Comparison of ENCODE assay signal across 8 cellular contexts in the genomic region with DNA sequence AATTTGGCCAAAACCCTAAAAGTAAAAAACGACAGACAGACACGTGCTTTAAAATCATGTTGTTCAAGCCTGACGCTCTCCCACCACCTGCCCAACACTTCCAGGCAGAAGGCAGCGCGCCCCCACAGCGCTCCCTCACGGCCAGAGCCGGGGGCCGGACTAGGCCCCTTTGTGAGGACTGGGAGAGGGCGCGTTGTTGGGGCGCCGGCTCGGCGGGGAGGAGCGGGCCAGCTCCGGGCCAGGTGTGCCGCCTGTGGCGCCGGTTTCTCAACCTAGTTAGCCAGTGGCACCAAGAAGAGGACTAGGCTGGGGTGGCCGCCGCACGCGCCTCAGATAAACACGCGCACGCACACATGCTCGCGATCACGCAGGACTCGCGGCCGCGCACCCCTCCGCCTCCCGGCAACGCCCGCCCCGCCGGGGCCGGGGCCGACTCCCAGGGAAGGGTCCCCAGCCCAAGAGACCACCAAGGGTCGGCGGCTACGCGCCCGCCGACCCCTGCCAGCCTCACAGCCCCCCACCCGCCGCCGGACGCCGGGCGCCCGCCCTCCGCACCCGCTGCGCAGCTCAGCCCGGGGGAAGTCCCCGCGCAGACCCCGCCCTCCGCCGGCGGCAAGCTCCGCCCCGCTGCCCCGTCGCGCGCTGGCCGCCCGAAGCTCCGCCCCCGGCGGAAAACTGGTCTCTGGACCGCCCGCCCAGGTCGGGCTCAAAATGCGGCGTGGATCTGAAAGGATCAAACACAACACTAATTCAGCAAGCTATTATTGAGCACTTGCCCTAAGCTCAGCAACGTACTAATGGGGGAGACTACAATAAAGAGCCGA. TPM values are rescaled to one million over a fixed set of nuclear protein-coding genes. Genes with fewer than 3 reads are reported as not detected.
DNase-seq lines count a peak whose midpoint lies in the region; ATAC-seq, FAIRE-seq and TF ChIP-seq lines count a peak whose summit lies in the region.

A gene (minus strand): TSS at position 584 of the 824 bp plus-strand sequence.

- peak; percentile 71 for DNase-seq in AG10803 (ENCODE audit: low read depth)
- peak; percentile 83 for DNase-seq in NCI-H345 (lab: John Stamatoyannopoulos, UW)
- peak; percentile 95 for DNase-seq in activated CD4-positive, CD25-positive, alpha-beta regulatory T cell treated with anti-CD3 and anti-CD28 coated beads, Interleukin-2, amount 50 U/mL, for 72 hours
- peak; percentile 85 to 91 for DNase-seq in central memory CD8-positive, alpha-beta T cell (ENCODE audit: low spot score in 2 of 2)
- DNase-seq in kidney, result peak; percentile 96
- DNase-seq in stimulated activated CD4-positive, alpha-beta T cell treated with anti-CD3 and anti-CD28 coated beads, Interleukin-15, amount 100 ng/mL, for 1 hour (ENCODE audit: low read depth in 1 of 2, low spot score in 1 of 2), result peak; percentile 86 to 92

- peaks cover 0 to 8% of the 10 kb centered on the region in 2 donors for H3K4me1 ChIP-seq in kidney (ENCODE audit: control insufficient read depth in 1 of 2, insufficient read depth in 1 of 2, low read depth in 1 of 2, low read length in 2 of 2)

- peaks cover 0 to 4% of the 10 kb centered on the region in 2 donors for H3K36me3 ChIP-seq in kidney (ENCODE audit: control insufficient read depth in 1 of 2, insufficient read depth in 2 of 2, low read length in 2 of 2)

- peak; percentile 89 for ATAC-seq in GM18907 (IDR thresholded peaks at IDR 0.05; ENCODE audit: unreplicated experiment)
- peak; percentile 82 for ATAC-seq in HG03139 (IDR thresholded peaks at IDR 0.05; ENCODE audit: unreplicated experiment)
- ATAC-seq in central memory CD8-positive, alpha-beta T cell (replicated peaks; ENCODE audit: extremely low read depth, poor library complexity, severe bottlenecking), result peak; percentile 89

- H3K4me1 Mint-ChIP-seq in central memory CD8-positive, alpha-beta T cell, result peaks cover 21% of the 10 kb centered on the region

- peak; percentile 34 for TF ChIP-seq CTCF in AG10803 (conservative IDR thresholded peaks at IDR 0.05; ENCODE audit: low read length)
- no peak for TF ChIP-seq CTCF in kidney (IDR thresholded peaks at IDR 0.05; ENCODE audit: borderline replicate concordance, extremely low read depth, insufficient read depth)

- intact Hi-C loops in kidney (cut with DNase I), result no loop called here

- H3K4me3 ChIP-seq in AG10803 (ENCODE audit: low read length) (peak within 1 kb of the TSS; percentile 65), kidney (ENCODE audit: low read length in 2 of 2) (peak within 1 kb of the TSS; percentile 65 to 77)

- no peaks in the 10 kb centered on the region for H3K9me3 Mint-ChIP-seq in central memory CD8-positive, alpha-beta T cell

- FAIRE-seq in kidney (lab: Jason Lieb, UNC), result no peak

- peak within 1 kb of the TSS; percentile 87 for H3K4me3 Mint-ChIP-seq in central memory CD8-positive, alpha-beta T cell

- H3K27ac ChIP-seq in kidney (ENCODE audit: low read depth in 2 of 2, low read length in 2 of 2), result peak within 1 kb of the TSS; percentile 75 to 90

- peaks cover 10% of the 10 kb centered on the region for H3K36me3 Mint-ChIP-seq in central memory CD8-positive, alpha-beta T cell (ENCODE audit: insufficient read depth)

- no peaks in the 10 kb centered on the region for H3K9me3 ChIP-seq in kidney (ENCODE audit: control insufficient read depth in 1 of 2, low read length in 2 of 2)

- H3K27ac Mint-ChIP-seq in central memory CD8-positive, alpha-beta T cell (ENCODE audit: low read depth), result peak within 1 kb of the TSS; percentile 93

- peak within 1 kb of the TSS; percentile 61 to 83 for H3K9ac ChIP-seq in kidney (ENCODE audit: low read length in 2 of 2)

- peaks cover 13% of the 10 kb centered on the region for H3K27me3 Mint-ChIP-seq in central memory CD8-positive, alpha-beta T cell

RNA-seq across cellular contexts. Expression of the gene that starts here (rescaled TPM):
- 46.4 TPM for total RNA-seq in kidney
- polyA plus RNA-seq in kidney (ENCODE audit: insufficient read depth, low read depth, low replicate concordance), result 52.1 TPM

Comparison
In these comparisons a context has a peak if more than half of its experiments do, and no peak if none do; other contexts are left out.
1. Peak in every context shown above with its lines: DNase-seq, ATAC-seq, H3K4me3 ChIP-seq and H3K27ac ChIP-seq.